Comparison of ENCODE assay signal across 26 cellular contexts in genomic region chr20:46724343-46724959, GRCh38.
"Had no signal": no experiment of that assay in that cellular context is flagged by ENCODE, and none has a peak within 500 bp of the region (broad histone marks: within the 10 kb centered on the region; RNA-seq: fewer than 3 reads in every experiment).

No MANE protein-coding gene starts in this region.

- H3K4me3 Mint-ChIP-seq: immature natural killer cell, mesothelial cell of epicardium, naive B cell had no signal

- DNase-seq: dermis blood vessel endothelial cell; dorsolateral prefrontal cortex; effector CD4-positive, alpha-beta T cell; effector memory CD4-positive, alpha-beta T cell; foreskin keratinocyte; heart left ventricle; hypothalamus; immature natural killer cell; islet precursor cell; kidney; kidney glomerular epithelial cell; left cardiac atrium; left ventricle myocardium superior; lower lobe of right lung; mesenchymal stem cell; mucosa of descending colon; naive B cell had no signal

- H2AFZ ChIP-seq: hepatocyte had no signal

- ATAC-seq: foreskin keratinocyte, gastroesophageal sphincter, left cardiac atrium, left lung, left ventricle myocardium superior had no signal

- H3K27ac Mint-ChIP-seq: immature natural killer cell, mesothelial cell of epicardium, naive B cell had no signal

- FAIRE-seq: colon, endothelial cell of umbilical vein, frontal cortex, kidney had no signal

- H3K79me2 ChIP-seq: hepatocyte had no signal

- H3K4me1 ChIP-seq: esophagus muscularis mucosa, foreskin keratinocyte, gastroesophageal sphincter, heart left ventricle, left lung, lower lobe of right lung had no signal

- H3K4me3 ChIP-seq: coronary artery, dorsolateral prefrontal cortex, esophagus muscularis mucosa, gastroesophageal sphincter, heart left ventricle, hepatocyte, left lung, lower lobe of right lung, mucosa of descending colon had no signal

- H3K36me3 Mint-ChIP-seq: immature natural killer cell had no signal

- H3K27ac ChIP-seq: coronary artery, dorsolateral prefrontal cortex, esophagus muscularis mucosa, foreskin keratinocyte, gastroesophageal sphincter, heart left ventricle, hepatocyte, left lung, lower lobe of right lung had no signal

- H3K4me2 ChIP-seq: hepatocyte had no signal

- H3K9me3 ChIP-seq: mucosa of descending colon had no signal

- H3K27me3 ChIP-seq: dorsolateral prefrontal cortex, esophagus muscularis mucosa, foreskin keratinocyte, gastroesophageal sphincter, heart left ventricle, hepatocyte, left lung had no signal

- H3K9me3 Mint-ChIP-seq: immature natural killer cell had no signal

- H3K4me1 Mint-ChIP-seq: immature natural killer cell, mesothelial cell of epicardium, naive B cell had no signal
